In genomic region chr2:208718828-208719227, GRCh38 we compare ENCODE assay signal across 8 cellular contexts.
"Had no signal": no experiment of that assay in that cellular context is flagged by ENCODE, and none has a peak within 500 bp of the region (broad histone marks: within the 10 kb centered on the region; RNA-seq: fewer than 3 reads in every experiment).

No MANE protein-coding gene starts in this region.

- H3K36me3 ChIP-seq: HAP-1 had no signal

- H3K4me3 ChIP-seq: GM23248, HAP-1 had no signal

- DNase-seq: GM23248, GOT3, H7, HFFc6 had no signal

- H3K27ac ChIP-seq: GM23248, HL-60 had no signal

- H3K9ac ChIP-seq: GM23248 had no signal

- ATAC-seq: HCT116, HepG2 had no signal

- H3K9me3 ChIP-seq: HAP-1 had no signal

- H3K4me1 ChIP-seq: HAP-1 had no signal

- FAIRE-seq: HepG2 had no signal
